15 cellular contexts compared by ENCODE assay signal in genomic region chr2:26612522-26613240, GRCh38. TPM values are rescaled to one million over a fixed set of nuclear protein-coding genes. Genes with fewer than 3 reads are reported as not detected.
A peak's percentile ranks its signal among the peaks of the same experiment; 100 is the strongest.
DNase-seq lines count a peak whose midpoint lies in the region; ATAC-seq and TF ChIP-seq lines count a peak whose summit lies in the region.
"Had no signal": no experiment of that assay in that cellular context is flagged by ENCODE, and none has a peak within 500 bp of the region (broad histone marks: within the 10 kb centered on the region; RNA-seq: fewer than 3 reads in every experiment).

No MANE protein-coding gene starts in this region.

- no peak overlapping the region for H3K18ac ChIP-seq in mesenchymal stem cell (ENCODE audit: low read depth in 1 of 2, low read length in 2 of 2)

- H3K4me3 ChIP-seq in body of pancreas (no peak overlapping the region), mesenchymal stem cell (ENCODE audit: insufficient read depth in 1 of 2, low read depth in 1 of 2, low read length in 2 of 2) (no peak overlapping the region), transverse colon (no peak overlapping the region)

- H3K27ac ChIP-seq in body of pancreas (no peak overlapping the region), mesenchymal stem cell (ENCODE audit: low read length, poor library complexity, severe bottlenecking) (no peak overlapping the region), transverse colon (peak overlapping the region in 2 of 4 donors; percentile 21 to 37)

- TF ChIP-seq CTCF in body of pancreas (IDR thresholded peaks at IDR 0.05) = no peak
- TF ChIP-seq CTCF in transverse colon (IDR thresholded peaks at IDR 0.05) = no peak

- H3K27me3 ChIP-seq in body of pancreas (no peaks in the 10 kb centered on the region), mesenchymal stem cell (ENCODE audit: control insufficient read depth in 1 of 2, insufficient read depth in 1 of 2, low read length in 2 of 2) (peaks cover 49 to 94% of the 10 kb centered on the region in 2 experiments), transverse colon (no peaks in the 10 kb centered on the region)

- H3K36me3 Mint-ChIP-seq in naive thymus-derived CD8-positive, alpha-beta T cell = no peaks in the 10 kb centered on the region
- H3K36me3 Mint-ChIP-seq: activated naive CD8-positive, alpha-beta T cell treated with anti-CD3 and anti-CD28 coated beads, Interleukin-2, amount 10 ng/mL, durations not matched to agents 7 days and 5 days had no signal

- no peak overlapping the region for H2AK5ac ChIP-seq in mesenchymal stem cell (ENCODE audit: low read length, severe bottlenecking)

- TF ChIP-seq POLR2A in body of pancreas (IDR thresholded peaks at IDR 0.05) (no peak), transverse colon (IDR thresholded peaks at IDR 0.05) (no peak)

- peak; percentile 19 for DNase-seq in SKM-1 treated with dmso at 0.1 percent for 144 hours (lab: John Stamatoyannopoulos, UW; ENCODE audit: unreplicated experiment)
- DNase-seq in SKM-1 (lab: John Stamatoyannopoulos, UW; ENCODE audit: unreplicated experiment) = no peak
- peak in 3 of 4 donors; percentile 40 to 61 (median 48) for DNase-seq in body of pancreas
- DNase-seq in mesenchymal stem cell = no peak
- peak; percentile 34 for DNase-seq in transverse colon
- no peak for DNase-seq in naive thymus-derived CD8-positive, alpha-beta T cell
- DNase-seq in NCI-H2227 treated with DMSO at 0.1 percent for 48 hours (lab: John Stamatoyannopoulos, UW) = no peak
- no peak for DNase-seq in stimulated activated CD4-positive, alpha-beta T cell treated with anti-CD3 and anti-CD28 coated beads, Interleukin-4, amount 100 ng/mL, for 1 hour
- DNase-seq: activated CD4-positive, alpha-beta T cell treated with anti-CD3 and anti-CD28 coated beads for 36 hours; activated naive CD8-positive, alpha-beta T cell treated with anti-CD3 and anti-CD28 coated beads, Interleukin-2, amount 10 ng/mL, durations not matched to agents 7 days and 5 days; NCI-H1105; nephron progenitor cell; stimulated activated CD4-positive, alpha-beta T cell treated with anti-CD3 and anti-CD28 coated beads, Interleukin-2, amount 100 ng/mL, for 48 hours had no signal

- intact Hi-C loops in body of pancreas (cut with DNase I) (no loop called here), transverse colon (cut with DNase I; ENCODE audit: low total_unique reads) (no loop called here)

- H3K9me3 ChIP-seq in body of pancreas (no peaks in the 10 kb centered on the region), mesenchymal stem cell (ENCODE audit: control insufficient read depth, low read length) (no peaks in the 10 kb centered on the region), transverse colon (no peaks in the 10 kb centered on the region)

- H2BK5ac ChIP-seq in mesenchymal stem cell (ENCODE audit: low read depth, low read length, poor library complexity, severe bottlenecking) = no peak overlapping the region

- H3K4me1 Mint-ChIP-seq in naive thymus-derived CD8-positive, alpha-beta T cell = peaks cover 14 to 29% (median 27%) of the 10 kb centered on the region in 4 donors

- no peak overlapping the region for H3K4me2 ChIP-seq in mesenchymal stem cell (ENCODE audit: low read length, poor library complexity, severe bottlenecking)

- no peaks in the 10 kb centered on the region for H3K79me1 ChIP-seq in mesenchymal stem cell (replicated peaks; ENCODE audit: low read length, poor library complexity, severe bottlenecking)

- H3K36me3 ChIP-seq in body of pancreas (replicated peaks in 1 of 2; ENCODE audit: insufficient read depth in 1 of 2, low read depth in 2 of 2) (no peaks in the 10 kb centered on the region), mesenchymal stem cell (ENCODE audit: control insufficient read depth in 1 of 2, insufficient read depth in 2 of 2, low read depth in 1 of 2, low read length in 2 of 2) (no peaks in the 10 kb centered on the region), transverse colon (no peaks in the 10 kb centered on the region)

- no peak overlapping the region for H3K14ac ChIP-seq in mesenchymal stem cell (ENCODE audit: low read length in 2 of 2)

- 45 to 56% methylated on average over 5 to 8 of the region's 8 CpGs for whole genome bisulfite sequencing in body of pancreas, 2 donors
- 50% methylated on average over 8 of the region's 8 CpGs for WGBS in mesenchymal stem cell
- 44% methylated on average over 8 of the region's 8 CpGs; no CpG with 5 or more reads in 1 of the 2 donors for WGBS in transverse colon (ENCODE audit: low coverage in 1 of 2), 2 donors

- no peak for TF ChIP-seq EP300 in transverse colon (IDR thresholded peaks at IDR 0.05; ENCODE audit: low read depth)

- no peaks in the 10 kb centered on the region for H3K9me3 Mint-ChIP-seq in naive thymus-derived CD8-positive, alpha-beta T cell
- H3K9me3 Mint-ChIP-seq: activated naive CD8-positive, alpha-beta T cell treated with anti-CD3 and anti-CD28 coated beads, Interleukin-2, amount 10 ng/mL, durations not matched to agents 7 days and 5 days; nephron progenitor cell had no signal

- H3K9ac ChIP-seq in mesenchymal stem cell (ENCODE audit: low read length) = no peak overlapping the region

- H3K4ac ChIP-seq in mesenchymal stem cell (ENCODE audit: low read depth in 1 of 2, low read length in 2 of 2) = no peak overlapping the region

- H4K91ac ChIP-seq in mesenchymal stem cell (ENCODE audit: low read length) = no peak overlapping the region

- POLR2A ChIA-PET in naive thymus-derived CD8-positive, alpha-beta T cell (lab: Charles Lee) = no interaction called here

- no peak overlapping the region for H3K4me3 Mint-ChIP-seq in naive thymus-derived CD8-positive, alpha-beta T cell
- H3K4me3 Mint-ChIP-seq: activated CD4-positive, alpha-beta T cell treated with anti-CD3 and anti-CD28 coated beads for 36 hours; activated naive CD8-positive, alpha-beta T cell treated with anti-CD3 and anti-CD28 coated beads, Interleukin-2, amount 10 ng/mL, durations not matched to agents 7 days and 5 days; nephron progenitor cell had no signal

- H3K4me1 ChIP-seq in body of pancreas (peaks cover 28% of the 10 kb centered on the region), mesenchymal stem cell (ENCODE audit: control insufficient read depth, insufficient read depth, low read depth, low read length) (peaks cover 5% of the 10 kb centered on the region), transverse colon (peaks cover 0 to 35% (median 11%) of the 10 kb centered on the region in 4 donors)

- no peak overlapping the region for H4K8ac ChIP-seq in mesenchymal stem cell (ENCODE audit: low read length)

- H2BK15ac ChIP-seq in mesenchymal stem cell (ENCODE audit: low read depth, poor library complexity, severe bottlenecking) = peak overlapping the region; percentile 60

- H3K23ac ChIP-seq in mesenchymal stem cell (ENCODE audit: low read length in 2 of 2) = no peak overlapping the region

- H2AFZ ChIP-seq in mesenchymal stem cell (ENCODE audit: low read depth, low read length) = no peak overlapping the region

- ATAC-seq in body of pancreas = no peak
- ATAC-seq in naive thymus-derived CD8-positive, alpha-beta T cell = no peak
- ATAC-seq: activated CD4-positive, alpha-beta T cell treated with anti-CD3 and anti-CD28 coated beads for 36 hours had no signal

- no peak overlapping the region for H2BK120ac ChIP-seq in mesenchymal stem cell (ENCODE audit: low read depth, low read length)

- in situ Hi-C loops in transverse colon (cut with MboI; ENCODE audit: low pct_ligation_motif_present in 1 of 4, low pct_unique_long_range_greater_than_20kb in 1 of 4, low sequenced_read_pairs in 3 of 4) = loop anchor here in 1 of 4 donors (25.0 kb wide), 1 partner anchor 125 kb away; no protein-coding TSS in a partner anchor

- H3K27me3 Mint-ChIP-seq in naive thymus-derived CD8-positive, alpha-beta T cell = peaks cover 0 to 14% (median 2%) of the 10 kb centered on the region in 5 donors

- peak overlapping the region in 1 of 2 experiments; percentile 23 for H2BK12ac ChIP-seq in mesenchymal stem cell (ENCODE audit: low read length in 2 of 2)

- peak overlapping the region in 1 of 10 donors; percentile 14 for H3K27ac Mint-ChIP-seq in naive thymus-derived CD8-positive, alpha-beta T cell
- H3K27ac Mint-ChIP-seq: activated CD4-positive, alpha-beta T cell treated with anti-CD3 and anti-CD28 coated beads for 36 hours; activated naive CD8-positive, alpha-beta T cell treated with anti-CD3 and anti-CD28 coated beads, Interleukin-2, amount 10 ng/mL, durations not matched to agents 7 days and 5 days; nephron progenitor cell had no signal

RNA-seq across cellular contexts. Expression of gene CIB4, which starts 28.5 kb away (rescaled TPM):
- total RNA-seq in body of pancreas (not detected), transverse colon (not detected)
- polyA plus RNA-seq in mesenchymal stem cell (2013, experiment 1 of 2) = 0.08 TPM
- polyA plus RNA-seq in mesenchymal stem cell (2013, experiment 2 of 2) = not detected
- total RNA-seq in naive thymus-derived CD8-positive, alpha-beta T cell = not detected
- not detected for polyA plus RNA-seq in naive thymus-derived CD8-positive, alpha-beta T cell
- total RNA-seq: activated CD4-positive, alpha-beta T cell treated with anti-CD3 and anti-CD28 coated beads for 36 hours; activated naive CD8-positive, alpha-beta T cell treated with anti-CD3 and anti-CD28 coated beads, Interleukin-2, amount 10 ng/mL, durations not matched to agents 7 days and 5 days; RPMI7951; temporal lobe had no signal

Comparison
In these comparisons a context has a peak if more than half of its experiments do, and no peak if none do; other contexts are left out.
1. DNase-seq: peak in SKM-1 treated with dmso at 0.1 percent for 144 hours (single experiment), body of pancreas (3 of 4) and transverse colon (single experiment); none in SKM-1 (single experiment), mesenchymal stem cell (single experiment), naive thymus-derived CD8-positive, alpha-beta T cell (0 of 10), NCI-H2227 treated with DMSO at 0.1 percent for 48 hours (single experiment) and stimulated activated CD4-positive, alpha-beta T cell treated with anti-CD3 and anti-CD28 coated beads, Interleukin-4, amount 100 ng/mL, for 1 hour (single experiment).